ENCODE assay signal across 29 cellular contexts in genomic region chr20:7493311-7493710, GRCh38.
"Had no signal": no experiment of that assay in that cellular context is flagged by ENCODE, and none has a peak within 500 bp of the region (broad histone marks: within the 10 kb centered on the region; RNA-seq: fewer than 3 reads in every experiment).

No MANE protein-coding gene starts in this region.

- ATAC-seq: K562, Panc1, PC-3, T-helper 17 cell had no signal

- H3K4me3 ChIP-seq: K562 had no signal

- H3K9ac ChIP-seq: KMS-11, SK-N-SH had no signal

- DNase-seq: Kasumi-1; MV-4-11; NCI-H1048; NCI-H1105; NCI-H1417; NCI-H146; NCI-H1694 treated with DMSO at 0.1 percent for 48 hours; NCI-H1930; NCI-H2081; NCI-H2107; NCI-H2171; NCI-H226; NCI-H446; NCI-H510A; NCI-H524 treated with DMSO at 0.1 percent for 48 hours; NCI-H69; NCI-H774; NK-92 treated with Interleukin-12 subunit alpha and Interleukin-12 subunit beta, amount 100 ng/mL, for 24 hours; PC-3; SHP77; SK-N-SH; SW 1271; T-helper 1 cell; T-helper 17 cell had no signal

- H3K4me2 ChIP-seq: KMS-11, SK-N-SH had no signal

- H3K9me3 ChIP-seq: SK-N-SH had no signal

- H3K27ac ChIP-seq: HL-60, KMS-11, RWPE1 had no signal

- H3K9me2 ChIP-seq: SK-N-SH had no signal
